ENCODE assay signal across 17 cellular contexts in the genomic region with DNA sequence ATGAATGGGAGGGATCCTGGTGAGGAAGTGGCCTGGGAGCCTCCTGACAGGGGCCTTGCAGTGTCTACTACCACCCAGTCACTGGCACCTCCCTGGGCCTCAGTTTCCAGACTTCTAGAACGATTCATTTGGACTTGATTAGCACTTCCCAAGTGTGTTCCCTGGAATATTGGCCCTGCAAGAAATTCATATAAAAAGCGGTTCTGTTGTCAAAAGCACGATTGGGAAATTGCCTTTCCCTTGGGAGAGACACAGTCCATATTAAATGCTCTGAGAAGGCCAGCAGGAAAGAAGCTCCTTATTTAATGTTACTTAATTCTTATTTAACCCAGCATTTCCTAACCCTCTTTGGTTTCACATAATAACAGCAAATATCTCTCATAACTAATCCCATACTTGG.
DNase-seq lines count a peak whose midpoint lies in the region; ATAC-seq and TF ChIP-seq lines count a peak whose summit lies in the region.
"Had no signal": no experiment of that assay in that cellular context is flagged by ENCODE, and none has a peak within 500 bp of the region (broad histone marks: within the 10 kb centered on the region; RNA-seq: fewer than 3 reads in every experiment).

No MANE protein-coding gene starts in this region.

- TF ChIP-seq CTCF in activated B cell treated with CpG ODN at 0.5 μM for 24 hours (IDR thresholded peaks at IDR 0.05) (no peak), fibroblast of villous mesenchyme (IDR thresholded peaks at IDR 0.05; ENCODE audit: insufficient read depth, low read depth, low read length) (no peak), mesothelial cell of epicardium (IDR thresholded peaks at IDR 0.05; ENCODE audit: unreplicated experiment) (no peak)

- H3K4me1 ChIP-seq in subcutaneous abdominal adipose tissue (ENCODE audit: control insufficient read depth in 5 of 5, insufficient read depth in 5 of 5, low read length in 5 of 5) = peaks cover 0 to 23% (median 15%) of the 10 kb centered on the region in 5 donors
- H3K4me1 ChIP-seq: BE2C, pancreas had no signal

- CTCF ChIA-PET in activated B cell treated with CpG ODN at 0.5 μM for 24 hours (lab: Charles Lee) = interaction anchor here (1.1 to 6.7 kb wide), 8 partner anchors 20 to 872 kb away, joined by 3 to 45 read pairs (median 5); no protein-coding TSS in a partner anchor

- POLR2A ChIA-PET in activated B cell treated with CpG ODN at 0.5 μM for 24 hours (lab: Charles Lee) = interaction anchor here (1.0 to 1.3 kb wide), 2 partner anchors 7 to 116 kb away, joined by 3 read pairs; no protein-coding TSS in a partner anchor

- no peak overlapping the region for H3K9ac ChIP-seq in subcutaneous abdominal adipose tissue (ENCODE audit: low read length in 5 of 5)

- no peak overlapping the region for H3K4me3 Mint-ChIP-seq in activated B cell treated with CpG ODN at 0.5 μM for 24 hours
- no peak overlapping the region for H3K4me3 Mint-ChIP-seq in mesothelial cell of epicardium
- H3K4me3 Mint-ChIP-seq in activated T-cell treated with anti-CD3 and anti-CD28 coated beads, Interleukin-2, amount 50 U/mL, for 72 hours = no peak overlapping the region
- H3K4me3 Mint-ChIP-seq: activated CD4-positive, alpha-beta memory T cell treated with anti-CD3 and anti-CD28 coated beads, Interleukin-2, amount 10 ng/mL, durations not matched to agents 7 days and 5 days; activated naive CD4-positive, alpha-beta T cell treated with anti-CD3 and anti-CD28 coated beads, Interleukin-2, amount 10 ng/mL, durations not matched to agents 7 days and 5 days; CD8-positive, alpha-beta memory T cell; neural crest cell had no signal

- intact Hi-C loops in activated B cell treated with CpG ODN at 0.5 μM for 24 hours (cut with micrococcal nuclease) = loop anchor here (1.0 to 10.0 kb wide), 7 partner anchors 167 to 1503 kb away; no protein-coding TSS in a partner anchor

- H3K27me3 Mint-ChIP-seq in activated B cell treated with CpG ODN at 0.5 μM for 24 hours (no peaks in the 10 kb centered on the region), mesothelial cell of epicardium (ENCODE audit: low read depth) (peaks cover 2% of the 10 kb centered on the region)
- H3K27me3 Mint-ChIP-seq in activated T-cell treated with anti-CD3 and anti-CD28 coated beads, Interleukin-2, amount 50 U/mL, for 72 hours (ENCODE audit: low read depth) = peaks cover 34% of the 10 kb centered on the region

- peak overlapping the region; percentile 25 for H3K27ac ChIP-seq in subcutaneous abdominal adipose tissue (ENCODE audit: low read depth, low read length)
- H3K27ac ChIP-seq: pancreas had no signal

- H3K4me3 ChIP-seq in fibroblast of villous mesenchyme (ENCODE audit: low read depth, low read length) = no peak overlapping the region
- H3K4me3 ChIP-seq in subcutaneous abdominal adipose tissue (ENCODE audit: low read depth in 1 of 5, low read length in 5 of 5) = no peak overlapping the region
- H3K4me3 ChIP-seq: coronary artery, pancreas, spleen, stomach had no signal

- no peaks in the 10 kb centered on the region for H3K9me3 Mint-ChIP-seq in activated B cell treated with CpG ODN at 0.5 μM for 24 hours
- H3K9me3 Mint-ChIP-seq in mesothelial cell of epicardium = no peaks in the 10 kb centered on the region
- H3K9me3 Mint-ChIP-seq in activated T-cell treated with anti-CD3 and anti-CD28 coated beads, Interleukin-2, amount 50 U/mL, for 72 hours = no peaks in the 10 kb centered on the region
- H3K9me3 Mint-ChIP-seq: activated CD4-positive, alpha-beta memory T cell treated with anti-CD3 and anti-CD28 coated beads, Interleukin-2, amount 10 ng/mL, durations not matched to agents 7 days and 5 days; activated naive CD4-positive, alpha-beta T cell treated with anti-CD3 and anti-CD28 coated beads, Interleukin-2, amount 10 ng/mL, durations not matched to agents 7 days and 5 days; CD8-positive, alpha-beta memory T cell; neural crest cell had no signal

- H3K36me3 ChIP-seq in subcutaneous abdominal adipose tissue (ENCODE audit: control insufficient read depth in 5 of 5, insufficient read depth in 5 of 5, low read length in 5 of 5) = no peaks in the 10 kb centered on the region
- H3K36me3 ChIP-seq: BE2C, pancreas, spleen, stomach had no signal

- no peaks in the 10 kb centered on the region for H3K27me3 ChIP-seq in subcutaneous abdominal adipose tissue (ENCODE audit: control insufficient read depth in 5 of 5, insufficient read depth in 4 of 5, low read length in 5 of 5)
- H3K27me3 ChIP-seq: pancreas, spleen, stomach had no signal

- H3K27ac Mint-ChIP-seq in activated B cell treated with CpG ODN at 0.5 μM for 24 hours (peak overlapping the region; percentile 74), mesothelial cell of epicardium (peak overlapping the region; percentile 84)
- H3K27ac Mint-ChIP-seq in activated T-cell treated with anti-CD3 and anti-CD28 coated beads, Interleukin-2, amount 50 U/mL, for 72 hours = no peak overlapping the region
- H3K27ac Mint-ChIP-seq: activated CD4-positive, alpha-beta memory T cell treated with anti-CD3 and anti-CD28 coated beads, Interleukin-2, amount 10 ng/mL, durations not matched to agents 7 days and 5 days; activated naive CD4-positive, alpha-beta T cell treated with anti-CD3 and anti-CD28 coated beads, Interleukin-2, amount 10 ng/mL, durations not matched to agents 7 days and 5 days had no signal

- peaks cover 67% of the 10 kb centered on the region for H3K4me1 Mint-ChIP-seq in activated B cell treated with CpG ODN at 0.5 μM for 24 hours
- H3K4me1 Mint-ChIP-seq in mesothelial cell of epicardium = peaks cover 33% of the 10 kb centered on the region
- peaks cover 18% of the 10 kb centered on the region for H3K4me1 Mint-ChIP-seq in activated T-cell treated with anti-CD3 and anti-CD28 coated beads, Interleukin-2, amount 50 U/mL, for 72 hours (ENCODE audit: low read depth)
- H3K4me1 Mint-ChIP-seq: activated naive CD4-positive, alpha-beta T cell treated with anti-CD3 and anti-CD28 coated beads, Interleukin-2, amount 10 ng/mL, durations not matched to agents 7 days and 5 days had no signal

- ATAC-seq in activated B cell treated with CpG ODN at 0.5 μM for 24 hours (ENCODE audit: low read depth) = no peak
- no peak for ATAC-seq in activated T-cell treated with anti-CD3 and anti-CD28 coated beads, Interleukin-2, amount 50 U/mL, for 72 hours (replicated peaks in 1 of 2)
- ATAC-seq in GM18498 (IDR thresholded peaks at IDR 0.05; ENCODE audit: unreplicated experiment) = no peak

- DNase-seq in activated B cell treated with CpG ODN at 0.5 μM for 24 hours (no peak), fibroblast of villous mesenchyme (ENCODE audit: low read depth) (peak; percentile 37), mesothelial cell of epicardium (ENCODE audit: low spot score in 2 of 2, unreplicated experiment in 2 of 2) (no peak), NCI-H1436 (lab: John Stamatoyannopoulos, UW) (no peak), GF-D8 (lab: John Stamatoyannopoulos, UW) (no peak)
- DNase-seq in activated T-cell treated with anti-CD3 and anti-CD28 coated beads, Interleukin-2, amount 50 U/mL, for 72 hours = no peak
- DNase-seq: spleen had no signal

- no peaks in the 10 kb centered on the region for H3K9me3 ChIP-seq in subcutaneous abdominal adipose tissue (ENCODE audit: control insufficient read depth in 5 of 5, low read length in 5 of 5)
- H3K9me3 ChIP-seq: BE2C, pancreas, spleen, stomach had no signal

- H3K36me3 Mint-ChIP-seq in activated B cell treated with CpG ODN at 0.5 μM for 24 hours (ENCODE audit: low read depth) (no peaks in the 10 kb centered on the region), mesothelial cell of epicardium (no peaks in the 10 kb centered on the region)
- H3K36me3 Mint-ChIP-seq in activated T-cell treated with anti-CD3 and anti-CD28 coated beads, Interleukin-2, amount 50 U/mL, for 72 hours (ENCODE audit: insufficient read depth in 2 of 2) = no peaks in the 10 kb centered on the region
- H3K36me3 Mint-ChIP-seq: activated naive CD4-positive, alpha-beta T cell treated with anti-CD3 and anti-CD28 coated beads, Interleukin-2, amount 10 ng/mL, durations not matched to agents 7 days and 5 days; CD8-positive, alpha-beta memory T cell had no signal
